Comparison of ENCODE assay signal across 1 cellular context in genomic region chr17:50908860-50909764, GRCh38.
TF ChIP-seq lines count a peak whose summit lies in the region.

No MANE protein-coding gene starts in this region.

TF ChIP-seq in GM23338, 12 proteins besides CTCF, POLR2A, EP300 and RAD21 (continued from another document):
- TF ChIP-seq ZNF462 (CRISPR knock-in tag; IDR thresholded peaks at IDR 0.05) (no peak), POLR2AphosphoS5 (IDR thresholded peaks at IDR 0.05; ENCODE audit: low read depth) (no peak), NANOG (IDR thresholded peaks at IDR 0.05; ENCODE audit: borderline replicate concordance) (no peak), JUNB (IDR thresholded peaks at IDR 0.05; ENCODE audit: unreplicated experiment) (no peak), STAT1 (IDR thresholded peaks at IDR 0.05; ENCODE audit: unreplicated experiment) (no peak), ZNF114 (CRISPR knock-in tag; IDR thresholded peaks at IDR 0.05) (no peak)
TF ChIP-seq in GM23338: peak in this region for 0.
